In the genomic region with DNA sequence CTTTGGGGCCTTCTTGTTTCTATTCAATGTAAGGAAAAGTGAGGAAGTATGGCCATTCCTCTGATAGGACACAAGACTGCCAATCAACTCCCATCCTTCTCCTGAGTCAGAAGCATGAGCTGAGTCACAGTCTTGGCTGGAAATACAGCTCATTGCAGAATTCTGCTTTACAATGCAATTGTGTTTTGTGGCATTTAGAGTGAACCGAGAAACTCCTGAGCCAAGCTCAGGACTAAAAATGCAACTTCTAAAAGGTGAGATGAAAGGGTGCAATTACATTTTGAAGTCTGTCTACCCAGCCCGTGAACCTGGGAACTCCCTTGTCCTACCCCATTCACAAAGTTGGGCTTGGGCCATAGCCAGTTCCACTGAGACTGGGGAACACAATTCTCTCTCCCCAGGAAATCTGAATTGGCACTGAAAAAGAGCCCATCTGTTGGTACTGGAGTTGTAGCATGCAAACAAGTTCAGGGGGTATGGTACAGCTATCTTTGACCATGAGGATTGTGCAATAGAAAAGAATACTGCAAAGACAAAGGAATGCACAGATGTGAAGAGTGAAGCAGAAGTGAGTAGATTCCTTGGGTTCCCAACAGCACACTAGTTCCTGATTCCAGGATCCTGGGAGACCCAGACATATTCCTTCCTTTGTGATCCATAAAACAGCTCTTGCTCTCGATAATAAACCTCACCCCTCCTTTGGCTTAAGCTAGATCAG, we compare ENCODE assay signal across 10 cellular contexts. TPM values are rescaled to one million over a fixed set of nuclear protein-coding genes. Genes with fewer than 3 reads are reported as not detected.
DNase-seq lines count a peak whose midpoint lies in the region; ATAC-seq, FAIRE-seq and TF ChIP-seq lines count a peak whose summit lies in the region.
"Had no signal": no experiment of that assay in that cellular context is flagged by ENCODE, and none has a peak within 500 bp of the region (broad histone marks: within the 10 kb centered on the region; RNA-seq: fewer than 3 reads in every experiment).

No MANE protein-coding gene starts in this region.

- H3K4me1 ChIP-seq in adipocyte (ENCODE audit: control insufficient read depth, insufficient read depth, low read length) (peaks cover 18% of the 10 kb centered on the region), keratinocyte (ENCODE audit: control insufficient read depth, extremely low read depth, insufficient read depth, low read length) (no peaks in the 10 kb centered on the region)

- TF ChIP-seq CTCF in keratinocyte (optimal IDR thresholded peaks at IDR 0.05 in 1 of 3, IDR thresholded peaks at IDR 0.05 in 1 of 3, conservative IDR thresholded peaks at IDR 0.05 in 1 of 3; ENCODE audit: extremely low read depth in 1 of 3, insufficient read depth in 2 of 3, low read length in 3 of 3) = no peak

- H3K4me3 ChIP-seq in adipocyte (ENCODE audit: low read length) (peak overlapping the region; percentile 27), keratinocyte (ENCODE audit: control insufficient read depth in 2 of 3, extremely low read depth in 1 of 3, insufficient read depth in 2 of 3, low read depth in 1 of 3, low read length in 3 of 3) (no peak overlapping the region)

- ATAC-seq in GM21447 (IDR thresholded peaks at IDR 0.05; ENCODE audit: unreplicated experiment) (no peak), GM21360 (IDR thresholded peaks at IDR 0.05; ENCODE audit: unreplicated experiment) (no peak)
- ATAC-seq: T-cell had no signal

- H3K27me3 ChIP-seq in adipocyte (replicated peaks; ENCODE audit: control insufficient read depth, insufficient read depth, low read length) = no peaks in the 10 kb centered on the region
- H3K27me3 ChIP-seq in keratinocyte (ENCODE audit: control insufficient read depth, extremely low read depth, insufficient read depth, low read length) = no peaks in the 10 kb centered on the region

- H2AFZ ChIP-seq in keratinocyte (ENCODE audit: control insufficient read depth, low read length) = no peak overlapping the region

- H3K27ac ChIP-seq in keratinocyte (ENCODE audit: control insufficient read depth, insufficient read depth, low read length) = no peak overlapping the region

- no peaks in the 10 kb centered on the region for H3K79me2 ChIP-seq in keratinocyte (ENCODE audit: control insufficient read depth, insufficient read depth, low read length)

- H3K9ac ChIP-seq in adipocyte (ENCODE audit: low read length) (no peak overlapping the region), keratinocyte (ENCODE audit: control insufficient read depth, extremely low read depth, insufficient read depth, low read length) (no peak overlapping the region)

- no peaks in the 10 kb centered on the region for H4K20me1 ChIP-seq in keratinocyte (ENCODE audit: control insufficient read depth, extremely low read depth, insufficient read depth, low read length)

- H3K36me3 ChIP-seq in adipocyte (ENCODE audit: control insufficient read depth, insufficient read depth, low read length, severe bottlenecking) (no peaks in the 10 kb centered on the region), keratinocyte (ENCODE audit: control insufficient read depth in 2 of 2, extremely low read depth in 1 of 2, insufficient read depth in 2 of 2, low read length in 2 of 2) (no peaks in the 10 kb centered on the region)

- H3K9me3 ChIP-seq in adipocyte (ENCODE audit: control insufficient read depth, low read length) (peaks cover 4% of the 10 kb centered on the region), keratinocyte (ENCODE audit: control insufficient read depth, low read depth, low read length) (no peaks in the 10 kb centered on the region)

- FAIRE-seq in GM12891 (lab: Jason Lieb, UNC) (peak; percentile 41), keratinocyte (lab: Jason Lieb, UNC) (peak; percentile 41)
- FAIRE-seq: islet of Langerhans had no signal

- no peaks in the 10 kb centered on the region for H3K9me1 ChIP-seq in keratinocyte (ENCODE audit: control insufficient read depth, extremely low read depth, insufficient read depth, low read length)

- TF ChIP-seq POLR2A in GM12891 (IDR thresholded peaks at IDR 0.05; ENCODE audit: low read depth, low read length) = no peak

- DNase-seq in AG20443 (ENCODE audit: low spot score) (peak; percentile 69), GM12891 (ENCODE audit: insufficient read length, low spot score) (no peak), adipocyte (ENCODE audit: low read depth) (peak; percentile 62), keratinocyte (ENCODE audit: low read depth, low spot score) (peak; percentile 17), NCI-H526 treated with DMSO at 0.1 percent for 48 hours (lab: John Stamatoyannopoulos, UW) (no peak), HuH-7.5 (ENCODE audit: low spot score) (no peak)
- DNase-seq: T-cell had no signal

- H3K4me2 ChIP-seq in keratinocyte (ENCODE audit: control insufficient read depth, extremely low read depth, insufficient read depth, low read depth, low read length) = no peak overlapping the region

- dilution Hi-C loops in keratinocyte (cut with MboI; ENCODE audit: extremely low pct_ligation_motif_present, low sequenced_read_pairs) = no loop called here

TF ChIP-seq in GM12891, 5 proteins besides CTCF, POLR2A, EP300 and RAD21:
- TF ChIP-seq POU2F2 (IDR thresholded peaks at IDR 0.05; ENCODE audit: low read depth, low read length) (no peak), PAX5 (IDR thresholded peaks at IDR 0.05; ENCODE audit: insufficient read depth, low read length, severe bottlenecking) (no peak), SPI1 (IDR thresholded peaks at IDR 0.05; ENCODE audit: low read depth, low read length) (no peak), TAF1 (IDR thresholded peaks at IDR 0.05; ENCODE audit: low read depth, low read length) (no peak), POLR2AphosphoS5 (IDR thresholded peaks at IDR 0.05; ENCODE audit: low read depth, low read length) (no peak)

RNA-seq across cellular contexts. Expression of a gene that starts 43.1 kb away (rescaled TPM):
- not detected for polyA plus RNA-seq in GM12891 (2012; ENCODE audit: low read depth, missing spikeins)
- not detected in 3 replicates for polyA plus RNA-seq in keratinocyte
- not detected for polyA plus RNA-seq in keratinocyte (2011; ENCODE audit: low read depth)
- polyA plus RNA-seq in keratinocyte (2011; cell fraction: cytosol; rRNA removed) = not detected in 2 replicates
- polyA plus RNA-seq in keratinocyte (2011; cell fraction: nucleus; rRNA removed) = not detected in 2 replicates
- not detected in 2 replicates for polyA plus RNA-seq in keratinocyte (2012; ENCODE audit: low replicate concordance)
- polyA minus RNA-seq in keratinocyte = not detected in 3 replicates
- not detected for polyA minus RNA-seq in keratinocyte (2011; cell fraction: cytosol; rRNA and poly(A)+ RNA removed)
- not detected in 2 replicates for polyA minus RNA-seq in keratinocyte (2011; cell fraction: nucleus; rRNA and poly(A)+ RNA removed)

RNA-seq across cellular contexts. Expression of a gene that starts 54.4 kb away (rescaled TPM):
- polyA plus RNA-seq in GM12891 (2012; ENCODE audit: low read depth, missing spikeins) = 0.71 TPM
- 0.10 to 0.33 TPM (median 0.18 TPM) in 3 replicates for polyA plus RNA-seq in keratinocyte
- polyA plus RNA-seq in keratinocyte (2011; ENCODE audit: low read depth) = not detected
- 0.19 TPM in 2 replicates for polyA plus RNA-seq in keratinocyte (2011; cell fraction: cytosol; rRNA removed)
- 0.87 and 1.3 TPM in 2 replicates for polyA plus RNA-seq in keratinocyte (2011; cell fraction: nucleus; rRNA removed)
- polyA plus RNA-seq in keratinocyte (2012; ENCODE audit: low replicate concordance) = 0.16 TPM in 1 of 2 replicates, not detected in the other
- 0.10 to 0.62 TPM (median 0.16 TPM) in 3 replicates for polyA minus RNA-seq in keratinocyte
- not detected for polyA minus RNA-seq in keratinocyte (2011; cell fraction: cytosol; rRNA and poly(A)+ RNA removed)
- 0.11 and 1.5 TPM in 2 replicates for polyA minus RNA-seq in keratinocyte (2011; cell fraction: nucleus; rRNA and poly(A)+ RNA removed)

Comparison
In these comparisons a context has a peak if more than half of its experiments do, and no peak if none do; other contexts are left out.
1. DNase-seq: peak in AG20443 (single experiment), adipocyte (single experiment) and keratinocyte (single experiment); none in GM12891 (single experiment), NCI-H526 treated with DMSO at 0.1 percent for 48 hours (single experiment) and HuH-7.5 (single experiment).